Comparison of ENCODE assay signal across 20 cellular contexts in the genomic region with DNA sequence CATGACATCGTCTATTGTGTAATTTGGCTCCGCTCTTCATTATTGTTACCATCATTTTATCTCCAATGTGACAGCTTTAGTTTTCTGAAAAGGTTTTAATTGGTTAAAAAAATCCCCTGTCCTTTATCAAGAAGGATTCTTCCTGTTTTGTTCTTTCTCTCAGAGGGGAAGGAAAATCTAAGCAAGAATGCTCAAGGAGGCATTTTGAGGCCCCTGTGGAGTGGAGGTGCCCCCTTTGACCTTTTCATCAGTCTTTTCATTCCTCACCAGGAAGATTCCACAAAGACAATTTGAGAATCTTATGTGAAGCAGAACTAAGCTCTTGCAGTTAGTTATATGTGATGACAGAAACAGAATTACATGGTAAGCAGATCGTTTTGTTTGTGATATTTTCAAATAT.
DNase-seq lines count a peak whose midpoint lies in the region; ATAC-seq and TF ChIP-seq lines count a peak whose summit lies in the region.
"Had no signal": no experiment of that assay in that cellular context is flagged by ENCODE, and none has a peak within 500 bp of the region (broad histone marks: within the 10 kb centered on the region; RNA-seq: fewer than 3 reads in every experiment).

No MANE protein-coding gene starts in this region.

- H2AFZ ChIP-seq in neural progenitor cell (replicated peaks) = no peak overlapping the region

- peak overlapping the region; percentile 75 for H3K4me2 ChIP-seq in neural progenitor cell

- H3K27me3 ChIP-seq in endodermal cell (ENCODE audit: control insufficient read depth, insufficient read depth, low read length, poor library complexity, severe bottlenecking) = no peaks in the 10 kb centered on the region
- H3K27me3 ChIP-seq in neural progenitor cell = no peaks in the 10 kb centered on the region
- H3K27me3 ChIP-seq in brain microvascular endothelial cell (replicated peaks) = no peaks in the 10 kb centered on the region
- no peaks in the 10 kb centered on the region for H3K27me3 ChIP-seq in CD4-positive, alpha-beta T cell (ENCODE audit: control insufficient read depth, insufficient read depth, low read length)
- H3K27me3 ChIP-seq: Peyer's patch had no signal

- intact Hi-C loops in CD4-positive, alpha-beta T cell (cut with DNase I, micrococcal nuclease) = no loop called here

- no peak for ATAC-seq in CD4-positive, alpha-beta T cell (ENCODE audit: poor library complexity)
- ATAC-seq: SK-N-SH treated with all-trans-retinoic acid at 6 μM for 48 hours had no signal

- H4K20me1 ChIP-seq in neural progenitor cell (ENCODE audit: low read depth) = no peaks in the 10 kb centered on the region

- H3K36me3 Mint-ChIP-seq in endodermal cell (ENCODE audit: low read depth) = no peaks in the 10 kb centered on the region
- H3K36me3 Mint-ChIP-seq in neural progenitor cell = peaks cover 24% of the 10 kb centered on the region
- no peaks in the 10 kb centered on the region for H3K36me3 Mint-ChIP-seq in CD4-positive, alpha-beta T cell (ENCODE audit: low read depth)

- H3K4me1 ChIP-seq in endodermal cell (ENCODE audit: control insufficient read depth, insufficient read depth, low read length) (no peaks in the 10 kb centered on the region), neural progenitor cell (peaks cover 34% of the 10 kb centered on the region)
- H3K4me1 ChIP-seq: Peyer's patch had no signal

- H3K4me3 ChIP-seq in endodermal cell (ENCODE audit: low read length) (no peak overlapping the region), neural progenitor cell (peak overlapping the region; percentile 36), brain microvascular endothelial cell (ENCODE audit: low read depth, low read length) (no peak overlapping the region)
- H3K4me3 ChIP-seq: Peyer's patch had no signal

- in situ Hi-C loops in brain microvascular endothelial cell (cut with HindIII; ENCODE audit: low pct_ligation_motif_present, low sequenced_read_pairs) = no loop called here

- H3K9ac ChIP-seq in endodermal cell (ENCODE audit: extremely low read depth, low read length, poor library complexity, severe bottlenecking) (no peak overlapping the region), neural progenitor cell (no peak overlapping the region)

- no peaks in the 10 kb centered on the region for H3K79me2 ChIP-seq in neural progenitor cell (ENCODE audit: low read depth)

- TF ChIP-seq CTCF in endodermal cell (conservative IDR thresholded peaks at IDR 0.05) (no peak), neural progenitor cell (IDR thresholded peaks at IDR 0.05) (no peak), brain microvascular endothelial cell (IDR thresholded peaks at IDR 0.05; ENCODE audit: low read depth, low read length, missing control alignments) (no peak)
- no peak for TF ChIP-seq CTCF in CD4-positive, alpha-beta T cell (IDR thresholded peaks at IDR 0.05)

- CTCF ChIA-PET in CD4-positive, alpha-beta T cell (lab: Charles Lee) = no interaction called here

- no peaks in the 10 kb centered on the region for H3K36me3 ChIP-seq in endodermal cell (ENCODE audit: control insufficient read depth, insufficient read depth, low read length)
- H3K36me3 ChIP-seq in neural progenitor cell = peaks cover 18% of the 10 kb centered on the region
- no peaks in the 10 kb centered on the region for H3K36me3 ChIP-seq in brain microvascular endothelial cell (replicated peaks)
- H3K36me3 ChIP-seq: Peyer's patch had no signal

- peak; percentile 0 for DNase-seq in NCI-H2227 (lab: John Stamatoyannopoulos, UW; ENCODE audit: unreplicated experiment)
- no peak for DNase-seq in NCI-H2227 treated with DMSO at 0.1 percent for 48 hours (lab: John Stamatoyannopoulos, UW)
- DNase-seq in endodermal cell = no peak
- peak; percentile 91 for DNase-seq in neural progenitor cell (ENCODE audit: low spot score)
- DNase-seq in brain microvascular endothelial cell = no peak
- no peak for DNase-seq in SKM-1 (lab: John Stamatoyannopoulos, UW; ENCODE audit: unreplicated experiment)
- DNase-seq in mucosa of gallbladder (ENCODE audit: low spot score) = no peak
- no peak for DNase-seq in CD4-positive, alpha-beta T cell
- DNase-seq: KBM-7, MM.1S, NCI-H1048, NCI-H1417 treated with DMSO at 0.1 percent for 48 hours, NCI-H187 treated with DMSO at 0.1 percent for 48 hours, NCI-H2107, NCI-H510A treated with DMSO at 0.1 percent for 48 hours, NCI-H748 treated with DMSO at 0.1 percent for 48 hours, Peyer's patch had no signal

- 20 to 72% methylated on average over 2 to 3 of the region's 3 CpGs for WGBS in endodermal cell (ENCODE audit: insufficient coverage in 1 of 2, insufficient read length in 1 of 2), 2 experiments

- no peak overlapping the region for H3K27ac Mint-ChIP-seq in endodermal cell
- peak overlapping the region; percentile 93 for H3K27ac Mint-ChIP-seq in neural progenitor cell
- no peak overlapping the region for H3K27ac Mint-ChIP-seq in CD4-positive, alpha-beta T cell

- no peaks in the 10 kb centered on the region for H3K9me3 Mint-ChIP-seq in endodermal cell
- H3K9me3 Mint-ChIP-seq in neural progenitor cell = peaks cover 29% of the 10 kb centered on the region
- peaks cover 7% of the 10 kb centered on the region for H3K9me3 Mint-ChIP-seq in CD4-positive, alpha-beta T cell

- H3K27ac ChIP-seq in endodermal cell (ENCODE audit: low read depth, low read length) = peak overlapping the region; percentile 51
- peak overlapping the region; percentile 95 for H3K27ac ChIP-seq in neural progenitor cell
- no peak overlapping the region for H3K27ac ChIP-seq in brain microvascular endothelial cell
- H3K27ac ChIP-seq in CD4-positive, alpha-beta T cell (ENCODE audit: low read depth, low read length) = no peak overlapping the region
- H3K27ac ChIP-seq: 22Rv1, C4-2B, Peyer's patch had no signal

- H3F3A ChIP-seq in neural progenitor cell (ENCODE audit: low read depth) = peaks cover 19% of the 10 kb centered on the region

- no peak overlapping the region for H3K4me3 Mint-ChIP-seq in endodermal cell
- H3K4me3 Mint-ChIP-seq in neural progenitor cell = peak overlapping the region; percentile 78
- no peak overlapping the region for H3K4me3 Mint-ChIP-seq in CD4-positive, alpha-beta T cell

- POLR2A ChIA-PET in CD4-positive, alpha-beta T cell (lab: Charles Lee) = no interaction called here

- H3K27me3 Mint-ChIP-seq in endodermal cell (ENCODE audit: insufficient read depth) = no peaks in the 10 kb centered on the region
- H3K27me3 Mint-ChIP-seq in neural progenitor cell (ENCODE audit: insufficient read depth, low read depth) = no peaks in the 10 kb centered on the region
- H3K27me3 Mint-ChIP-seq in CD4-positive, alpha-beta T cell = no peaks in the 10 kb centered on the region

- peaks cover 4% of the 10 kb centered on the region for H3K9me3 ChIP-seq in endodermal cell (ENCODE audit: control insufficient read depth, low read length)
- H3K9me3 ChIP-seq in neural progenitor cell (ENCODE audit: low read depth) = peaks cover under 1% of the 10 kb centered on the region
- H3K9me3 ChIP-seq in CD4-positive, alpha-beta T cell (ENCODE audit: control insufficient read depth, low read length) = peaks cover 5% of the 10 kb centered on the region
- H3K9me3 ChIP-seq: Peyer's patch had no signal

- H3K4me1 Mint-ChIP-seq in endodermal cell (peaks cover 5% of the 10 kb centered on the region), neural progenitor cell (peaks cover 42% of the 10 kb centered on the region)
- H3K4me1 Mint-ChIP-seq in CD4-positive, alpha-beta T cell (ENCODE audit: low read depth) = no peaks in the 10 kb centered on the region

Comparison
In these comparisons a context has a peak if more than half of its experiments do, and no peak if none do; other contexts are left out.
1. DNase-seq: peak in NCI-H2227 (single experiment) and neural progenitor cell (single experiment); none in NCI-H2227 treated with DMSO at 0.1 percent for 48 hours (single experiment), endodermal cell (single experiment), brain microvascular endothelial cell (single experiment), SKM-1 (single experiment), mucosa of gallbladder (single experiment) and CD4-positive, alpha-beta T cell (0 of 10).
2. H3K27ac ChIP-seq: peak in endodermal cell (single experiment) and neural progenitor cell (single experiment); none in brain microvascular endothelial cell (single experiment) and CD4-positive, alpha-beta T cell (single experiment).